Comparison of ENCODE assay signal across 15 cellular contexts in the genomic region with DNA sequence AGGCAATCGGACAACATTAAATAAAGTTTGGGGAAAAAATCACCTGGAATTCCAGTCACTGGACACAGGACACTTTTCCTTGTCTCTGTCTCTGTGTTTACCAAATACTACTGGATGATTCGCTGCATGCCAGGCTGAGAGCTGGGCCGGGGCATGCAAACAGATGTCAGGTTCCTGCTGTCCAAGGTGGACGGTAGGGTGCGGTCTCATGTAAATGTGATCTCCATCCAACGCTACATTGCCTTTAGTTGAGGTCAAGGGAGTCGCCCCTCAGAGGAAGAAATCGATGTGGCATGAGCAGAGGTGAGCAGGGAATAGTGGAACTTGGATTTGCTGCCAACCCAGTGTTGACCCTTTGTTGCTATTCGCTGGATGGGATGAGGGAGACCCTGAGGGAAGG. TPM values are rescaled to one million over a fixed set of nuclear protein-coding genes. Genes with fewer than 3 reads are reported as not detected.
A peak's percentile ranks its signal among the peaks of the same experiment; 100 is the strongest.
DNase-seq lines count a peak whose midpoint lies in the region; ATAC-seq and TF ChIP-seq lines count a peak whose summit lies in the region.
"Had no signal": no experiment of that assay in that cellular context is flagged by ENCODE, and none has a peak within 500 bp of the region (broad histone marks: within the 10 kb centered on the region; RNA-seq: fewer than 3 reads in every experiment).

No MANE protein-coding gene starts in this region.

- intact Hi-C loops in Right ventricle myocardium inferior (cut with DNase I): no loop called here

- no peaks in the 10 kb centered on the region for H3K79me1 ChIP-seq in mesenchymal stem cell (replicated peaks; ENCODE audit: low read length, poor library complexity, severe bottlenecking)

- H2BK15ac ChIP-seq in mesenchymal stem cell (ENCODE audit: low read depth, poor library complexity, severe bottlenecking): no peak overlapping the region

- H3K9me3 ChIP-seq in right atrium auricular region (peaks cover 0 to 24% of the 10 kb centered on the region in 2 donors), mesenchymal stem cell (ENCODE audit: control insufficient read depth, low read length) (peaks cover 36% of the 10 kb centered on the region), HAP-1 (no peaks in the 10 kb centered on the region; the same call in 1 of the 2 replicates)

- H3K9me3 Mint-ChIP-seq in stimulated activated naive B cell treated with anti-CD40 and anti-IgM and Interleukin-4, amounts not matched to agents 10 μg/mL and 1 μg/mL and 100 μg/mL, for 72 hours: peaks cover 16 to 18% of the 10 kb centered on the region in 2 donors

- no peak overlapping the region for H2BK120ac ChIP-seq in mesenchymal stem cell (ENCODE audit: low read depth, low read length)

- H3K4me1 Mint-ChIP-seq in stimulated activated naive B cell treated with anti-CD40 and anti-IgM and Interleukin-4, amounts not matched to agents 10 μg/mL and 1 μg/mL and 100 μg/mL, for 72 hours: peaks cover 0 to 2% of the 10 kb centered on the region in 2 donors
- H3K4me1 Mint-ChIP-seq: CD8-positive, alpha-beta memory T cell had no signal

- H2BK12ac ChIP-seq in mesenchymal stem cell (ENCODE audit: low read length in 2 of 2): peak overlapping the region; percentile 18 to 58

- TF ChIP-seq CTCF in right atrium auricular region (IDR thresholded peaks at IDR 0.05): no peak

- H3K4me1 ChIP-seq in right atrium auricular region: no peaks in the 10 kb centered on the region
- H3K4me1 ChIP-seq in mesenchymal stem cell (ENCODE audit: control insufficient read depth, insufficient read depth, low read depth, low read length): no peaks in the 10 kb centered on the region
- H3K4me1 ChIP-seq in HAP-1: no peaks in the 10 kb centered on the region

- no peak overlapping the region for H3K27ac ChIP-seq in right atrium auricular region
- no peak overlapping the region for H3K27ac ChIP-seq in mesenchymal stem cell (ENCODE audit: low read length, poor library complexity, severe bottlenecking)
- H3K27ac ChIP-seq: BLaER1 treated with 17β-estradiol and CSF1 and Interleukin-3, amounts not matched to agents 10 nM and 100 nM had no signal

- H3K36me3 ChIP-seq in right atrium auricular region (no peaks in the 10 kb centered on the region), mesenchymal stem cell (ENCODE audit: control insufficient read depth in 1 of 2, insufficient read depth in 2 of 2, low read depth in 1 of 2, low read length in 2 of 2) (no peaks in the 10 kb centered on the region), HAP-1 (replicated peaks) (no peaks in the 10 kb centered on the region)
- H3K36me3 ChIP-seq: BLaER1 treated with 17β-estradiol and CSF1 and Interleukin-3, amounts not matched to agents 10 nM and 100 nM had no signal

- H3K4me2 ChIP-seq in mesenchymal stem cell (ENCODE audit: low read length, poor library complexity, severe bottlenecking): no peak overlapping the region
- H3K4me2 ChIP-seq: BLaER1 treated with 17β-estradiol and CSF1 and Interleukin-3, amounts not matched to agents 10 nM and 100 nM had no signal

- no peak overlapping the region for H3K4me3 Mint-ChIP-seq in stimulated activated naive B cell treated with anti-CD40 and anti-IgM and Interleukin-4, amounts not matched to agents 10 μg/mL and 1 μg/mL and 100 μg/mL, for 72 hours
- H3K4me3 Mint-ChIP-seq: CD8-positive, alpha-beta memory T cell; HFFc6 had no signal

- in situ Hi-C loops in HAP-1 (cut with MboI; ENCODE audit: low sequenced_read_pairs): no loop called here

- H3K4me3 ChIP-seq in right atrium auricular region: no peak overlapping the region
- no peak overlapping the region for H3K4me3 ChIP-seq in mesenchymal stem cell (ENCODE audit: insufficient read depth in 1 of 2, low read depth in 1 of 2, low read length in 2 of 2)
- no peak overlapping the region for H3K4me3 ChIP-seq in HAP-1
- H3K4me3 ChIP-seq: BLaER1 treated with 17β-estradiol and CSF1 and Interleukin-3, amounts not matched to agents 10 nM and 100 nM had no signal

- 83% methylated on average over 8 of the region's 9 CpGs for WGBS in mesenchymal stem cell

- peaks cover 2 to 5% of the 10 kb centered on the region in 2 donors for H3K36me3 Mint-ChIP-seq in stimulated activated naive B cell treated with anti-CD40 and anti-IgM and Interleukin-4, amounts not matched to agents 10 μg/mL and 1 μg/mL and 100 μg/mL, for 72 hours
- H3K36me3 Mint-ChIP-seq: CD8-positive, alpha-beta memory T cell had no signal

- H3K9ac ChIP-seq in mesenchymal stem cell (ENCODE audit: low read length): no peak overlapping the region
- H3K9ac ChIP-seq: BLaER1 treated with 17β-estradiol and CSF1 and Interleukin-3, amounts not matched to agents 10 nM and 100 nM had no signal

- ATAC-seq in Right ventricle myocardium inferior: no peak
- no peak for ATAC-seq in stimulated activated naive B cell treated with anti-CD40 and anti-IgM and Interleukin-4, amounts not matched to agents 10 μg/mL and 1 μg/mL and 100 μg/mL, for 72 hours (replicated peaks)
- no peak for ATAC-seq in HG02763 (IDR thresholded peaks at IDR 0.05; ENCODE audit: unreplicated experiment)

- peaks cover 19 to 35% of the 10 kb centered on the region in 2 donors for H3K27me3 Mint-ChIP-seq in stimulated activated naive B cell treated with anti-CD40 and anti-IgM and Interleukin-4, amounts not matched to agents 10 μg/mL and 1 μg/mL and 100 μg/mL, for 72 hours

- peak; percentile 44 for DNase-seq in right atrium auricular region (ENCODE audit: low spot score)
- no peak for DNase-seq in Right ventricle myocardium inferior (ENCODE audit: missing footprints)
- DNase-seq in ecto neural progenitor cell (ENCODE audit: low spot score): peak; percentile 40
- no peak for DNase-seq in mesenchymal stem cell
- no peak for DNase-seq in stimulated activated naive B cell treated with anti-CD40 and anti-IgM and Interleukin-4, amounts not matched to agents 10 μg/mL and 1 μg/mL and 100 μg/mL, for 72 hours
- DNase-seq in HuH-7.5 (ENCODE audit: low spot score): no peak
- DNase-seq in HAP-1 (ENCODE audit: low spot score in 2 of 2): no peak
- DNase-seq: CD8-positive, alpha-beta memory T cell; DMS 273 treated with DMSO at 0.1 percent for 48 hours; GF-D8; GOT3; HFFc6; NCI-H187 treated with DMSO at 0.1 percent for 48 hours had no signal

- no peak overlapping the region for H2AFZ ChIP-seq in mesenchymal stem cell (ENCODE audit: low read depth, low read length)

- peak overlapping the region; percentile 43 for H3K27ac Mint-ChIP-seq in stimulated activated naive B cell treated with anti-CD40 and anti-IgM and Interleukin-4, amounts not matched to agents 10 μg/mL and 1 μg/mL and 100 μg/mL, for 72 hours
- H3K27ac Mint-ChIP-seq: CD8-positive, alpha-beta memory T cell; HFFc6 had no signal

- peak overlapping the region in 1 of 2 experiments; percentile 37 for H3K18ac ChIP-seq in mesenchymal stem cell (ENCODE audit: low read depth in 1 of 2, low read length in 2 of 2)

- peak overlapping the region in 1 of 2 experiments; percentile 27 for H3K4ac ChIP-seq in mesenchymal stem cell (ENCODE audit: low read depth in 1 of 2, low read length in 2 of 2)

- H3K14ac ChIP-seq in mesenchymal stem cell (ENCODE audit: low read length in 2 of 2): peak overlapping the region in 1 of 2 experiments; percentile 30

- no peak overlapping the region for H4K8ac ChIP-seq in mesenchymal stem cell (ENCODE audit: low read length)

- peak overlapping the region; percentile 28 for H4K91ac ChIP-seq in mesenchymal stem cell (ENCODE audit: low read length)

- H3K27me3 ChIP-seq in right atrium auricular region (no peaks in the 10 kb centered on the region), mesenchymal stem cell (ENCODE audit: control insufficient read depth in 1 of 2, insufficient read depth in 1 of 2, low read length in 2 of 2) (peaks cover 0 to 40% of the 10 kb centered on the region in 2 experiments), HAP-1 (ENCODE audit: low read depth) (no peaks in the 10 kb centered on the region)
- H3K27me3 ChIP-seq: BLaER1 treated with 17β-estradiol and CSF1 and Interleukin-3, amounts not matched to agents 10 nM and 100 nM had no signal

- no peak overlapping the region for H3K23ac ChIP-seq in mesenchymal stem cell (ENCODE audit: low read length in 2 of 2)

- H2AK5ac ChIP-seq in mesenchymal stem cell (ENCODE audit: low read length, severe bottlenecking): no peak overlapping the region

- H2BK5ac ChIP-seq in mesenchymal stem cell (ENCODE audit: low read depth, low read length, poor library complexity, severe bottlenecking): no peak overlapping the region

RNA-seq across cellular contexts. Expression of gene TOX2, which starts 9.9 kb away (rescaled TPM):
- total RNA-seq in right atrium auricular region (under 1 TPM; 0.30 to 0.63 TPM), Right ventricle myocardium inferior (1.1 TPM)
- 170 TPM for polyA plus RNA-seq in mesenchymal stem cell (2013, experiment 1 of 2)
- 164 TPM for polyA plus RNA-seq in mesenchymal stem cell (2013, experiment 2 of 2)

Comparison
In these comparisons a context has a peak if more than half of its experiments do, and no peak if none do; other contexts are left out.
1. DNase-seq: peak in right atrium auricular region (single experiment) and ecto neural progenitor cell (single experiment); none in Right ventricle myocardium inferior (single experiment), mesenchymal stem cell (single experiment), stimulated activated naive B cell treated with anti-CD40 and anti-IgM and Interleukin-4, amounts not matched to agents 10 μg/mL and 1 μg/mL and 100 μg/mL, for 72 hours (single experiment), HuH-7.5 (single experiment) and HAP-1 (0 of 2).